Comparison of ENCODE assay signal across 8 cellular contexts in the genomic region with DNA sequence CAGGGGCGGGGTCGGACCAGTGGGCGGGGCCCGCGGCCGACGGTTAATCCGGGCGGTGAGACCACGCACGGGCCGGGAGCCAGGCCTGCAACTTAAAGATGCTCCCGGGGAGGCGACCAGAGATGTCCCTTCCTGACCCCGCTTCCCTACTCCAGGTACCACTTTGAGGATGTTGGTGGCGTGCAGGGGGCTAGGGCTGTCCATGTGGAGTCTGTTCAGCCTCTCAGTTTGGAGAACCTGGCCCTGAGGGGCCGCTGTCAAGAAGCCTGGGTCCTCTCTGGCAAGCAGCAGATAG. TPM values are rescaled to one million over a fixed set of nuclear protein-coding genes. Genes with fewer than 3 reads are reported as not detected.
DNase-seq lines count a peak whose midpoint lies in the region; ATAC-seq, FAIRE-seq and TF ChIP-seq lines count a peak whose summit lies in the region.

No MANE protein-coding gene starts in this region.

- dilution Hi-C loops in endothelial cell of umbilical vein (cut with MboI; ENCODE audit: extremely low pct_ligation_motif_present, low sequenced_read_pairs): no loop called here

- H3K27ac ChIP-seq in endothelial cell of umbilical vein (ENCODE audit: insufficient read depth, low read depth, low read length) (no peak overlapping the region), neutrophil (peak overlapping the region; percentile 82)

- in situ Hi-C loops in GM13976 (cut with MboI; ENCODE audit: low sequenced_read_pairs, unreplicated experiment): no loop called here

- no peaks in the 10 kb centered on the region for H3K9me1 ChIP-seq in endothelial cell of umbilical vein (replicated peaks; ENCODE audit: control insufficient read depth, extremely low read depth, insufficient read depth, low read length)

- peaks cover 4% of the 10 kb centered on the region for H3K79me2 ChIP-seq in endothelial cell of umbilical vein (ENCODE audit: control insufficient read depth, insufficient read depth, low read length)

- no peak for ATAC-seq in GM21786 (IDR thresholded peaks at IDR 0.05; ENCODE audit: unreplicated experiment)

- H3K4me2 ChIP-seq in endothelial cell of umbilical vein (ENCODE audit: insufficient read depth, low read length): peak overlapping the region; percentile 53

- POLR2A ChIA-PET in endothelial cell of umbilical vein (lab: Charles Lee): interaction anchor here (1.0 to 1.4 kb wide), 3 partner anchors 12 to 88 kb away, joined by 3 to 5 read pairs (median 3); partner anchors contain the start of genes CTC1 and KRABD2

- H3K4me3 ChIP-seq in endothelial cell of umbilical vein (replicated peaks in 1 of 3; ENCODE audit: insufficient read depth in 1 of 3, low read depth in 1 of 3, low read length in 3 of 3): peak overlapping the region; percentile 71 to 75 (median 74)
- peak overlapping the region; percentile 91 to 99 for H3K4me3 ChIP-seq in neutrophil (ENCODE audit: low read depth in 1 of 2, low read length in 1 of 2)

- H3K36me3 ChIP-seq in endothelial cell of umbilical vein (ENCODE audit: control insufficient read depth in 2 of 2, extremely low read depth in 1 of 2, insufficient read depth in 2 of 2, low read length in 2 of 2) (no peaks in the 10 kb centered on the region), neutrophil (no peaks in the 10 kb centered on the region)

- no peaks in the 10 kb centered on the region for H4K20me1 ChIP-seq in endothelial cell of umbilical vein (replicated peaks; ENCODE audit: control insufficient read depth, extremely low read depth, insufficient read depth, low read length)

- no peak for FAIRE-seq in endothelial cell of umbilical vein (lab: Jason Lieb, UNC)

- CTCF ChIA-PET in endothelial cell of umbilical vein (lab: Charles Lee): interaction anchor here (0.7 to 1.7 kb wide), 4 partner anchors 11 to 37 kb away, joined by 3 to 10 read pairs (median 4); no protein-coding TSS in a partner anchor

- BruUV-seq in endothelial cell of umbilical vein (replicated peaks; lab: Mats Ljungman, UMichigan): no TSS peak

- H3K27me3 ChIP-seq in endothelial cell of umbilical vein (ENCODE audit: control insufficient read depth in 2 of 2, insufficient read depth in 2 of 2, low read length in 2 of 2): no peaks in the 10 kb centered on the region
- no peaks in the 10 kb centered on the region for H3K27me3 ChIP-seq in neutrophil

- H3K4me1 ChIP-seq in endothelial cell of umbilical vein (ENCODE audit: control insufficient read depth, extremely low read depth, insufficient read depth, low read length): peaks cover 15% of the 10 kb centered on the region
- peaks cover 25 to 26% of the 10 kb centered on the region in 2 experiments for H3K4me1 ChIP-seq in neutrophil (ENCODE audit: control insufficient read depth in 1 of 2, insufficient read depth in 1 of 2, low read depth in 1 of 2, low read length in 1 of 2)

- peak overlapping the region; percentile 91 for H2AFZ ChIP-seq in endothelial cell of umbilical vein (ENCODE audit: low read depth, low read length)

- no peak for TF ChIP-seq POLR2A in endothelial cell of umbilical vein (IDR thresholded peaks at IDR 0.05; ENCODE audit: low read depth, low read length)

- TF ChIP-seq CTCF in endothelial cell of umbilical vein (IDR thresholded peaks at IDR 0.05; ENCODE audit: extremely low read depth in 1 of 2, insufficient read depth in 1 of 2, low read depth in 1 of 2, low read length in 2 of 2): no peak
- TF ChIP-seq CTCF in neutrophil (IDR thresholded peaks at IDR 0.05): no peak
- no peak for TF ChIP-seq CTCF in GM13976 (IDR thresholded peaks at IDR 0.05; ENCODE audit: borderline replicate concordance, control extremely low read depth, extremely low read depth, insufficient read depth, missing control alignments)

- intact Hi-C loops in endothelial cell of umbilical vein (cut with micrococcal nuclease): no loop called here

- peak; percentile 7 to 22 for DNase-seq in activated CD8-positive, alpha-beta memory T cell treated with anti-CD3 and anti-CD28 coated beads for 4 hours (ENCODE audit: low read depth in 2 of 2)
- DNase-seq in activated CD8-positive, alpha-beta memory T cell treated with anti-CD3 and anti-CD28 coated beads, Interleukin-2, amount 50 U/mL, for 48 hours: no peak
- DNase-seq in SHP77 treated with DMSO at 0.1 percent for 48 hours (lab: John Stamatoyannopoulos, UW) (peak; percentile 32), endothelial cell of umbilical vein (ENCODE audit: low read depth, low spot score) (no peak), GM13976 (ENCODE audit: low spot score) (no peak), GOT3 (lab: John Stamatoyannopoulos, UW) (no peak)

- H3K9me3 ChIP-seq in endothelial cell of umbilical vein (replicated peaks; ENCODE audit: control insufficient read depth, insufficient read depth, low read length): no peaks in the 10 kb centered on the region
- no peaks in the 10 kb centered on the region for H3K9me3 ChIP-seq in neutrophil

- H3K9ac ChIP-seq in endothelial cell of umbilical vein (replicated peaks; ENCODE audit: extremely low read depth, insufficient read depth, low read length): peak overlapping the region; percentile 80

TF ChIP-seq in endothelial cell of umbilical vein, 7 proteins besides CTCF, POLR2A, EP300 and RAD21:
- no peak for TF ChIP-seq EZH2 (IDR thresholded peaks at IDR 0.05; ENCODE audit: borderline replicate concordance, low read depth, low read length, severe bottlenecking)
- no peak for TF ChIP-seq JUN (IDR thresholded peaks at IDR 0.05; ENCODE audit: borderline replicate concordance, insufficient read depth, insufficient read length, low read depth)
- TF ChIP-seq GATA2 (IDR thresholded peaks at IDR 0.05; ENCODE audit: insufficient read depth, insufficient read length, low read depth, low read length): no peak
- no peak for TF ChIP-seq FOS (IDR thresholded peaks at IDR 0.05; ENCODE audit: borderline replicate concordance, insufficient read depth, low read length)
- TF ChIP-seq MAX (IDR thresholded peaks at IDR 0.05; ENCODE audit: insufficient read depth, insufficient read length): no peak
- TF ChIP-seq POLR2AphosphoS5 (IDR thresholded peaks at IDR 0.05; ENCODE audit: insufficient read depth, low read depth, low read length): no peak
- no peak for TF ChIP-seq MYC (IDR thresholded peaks at IDR 0.05; ENCODE audit: low read depth, low read length)

RNA-seq across cellular contexts. Expression of gene RANGRF, which starts 0.6 kb away (rescaled TPM):
- 36.5 and 36.8 TPM in 2 replicates for total RNA-seq in endothelial cell of umbilical vein
- 52.7 and 52.9 TPM in 2 replicates for polyA plus RNA-seq in endothelial cell of umbilical vein
- 60.6 and 61.9 TPM in 2 replicates for polyA plus RNA-seq in endothelial cell of umbilical vein (2011; cell fraction: cytosol; rRNA removed)
- polyA plus RNA-seq in endothelial cell of umbilical vein (2011; cell fraction: nucleus; rRNA removed): 40.6 and 41.6 TPM in 2 replicates
- 51.5 and 53.4 TPM in 2 replicates for polyA plus RNA-seq in endothelial cell of umbilical vein (2012)
- polyA minus RNA-seq in endothelial cell of umbilical vein: 17.8 and 22.0 TPM in 2 replicates
- polyA minus RNA-seq in endothelial cell of umbilical vein (2011; cell fraction: cytosol; rRNA and poly(A)+ RNA removed): 26.3 TPM
- polyA minus RNA-seq in endothelial cell of umbilical vein (2011; cell fraction: nucleus; rRNA and poly(A)+ RNA removed): 5.3 and 8.4 TPM in 2 replicates

RNA-seq across cellular contexts. Expression of gene SLC25A35, which starts 6.2 kb away (rescaled TPM):
- total RNA-seq in endothelial cell of umbilical vein: 7.7 and 9.4 TPM in 2 replicates
- polyA plus RNA-seq in endothelial cell of umbilical vein: 7.6 and 8.1 TPM in 2 replicates
- polyA plus RNA-seq in endothelial cell of umbilical vein (2011; cell fraction: cytosol; rRNA removed): 3.9 and 4.0 TPM in 2 replicates
- polyA plus RNA-seq in endothelial cell of umbilical vein (2011; cell fraction: nucleus; rRNA removed): 23.0 and 23.1 TPM in 2 replicates
- 6.2 and 6.4 TPM in 2 replicates for polyA plus RNA-seq in endothelial cell of umbilical vein (2012)
- polyA minus RNA-seq in endothelial cell of umbilical vein: 2.8 and 6.4 TPM in 2 replicates
- polyA minus RNA-seq in endothelial cell of umbilical vein (2011; cell fraction: cytosol; rRNA and poly(A)+ RNA removed): 2.2 TPM
- polyA minus RNA-seq in endothelial cell of umbilical vein (2011; cell fraction: nucleus; rRNA and poly(A)+ RNA removed): 4.8 and 7.8 TPM in 2 replicates

RNA-seq across cellular contexts. Expression of gene ARHGEF15, which starts 21.0 kb away (rescaled TPM):
- total RNA-seq in endothelial cell of umbilical vein: 78.6 and 108 TPM in 2 replicates
- 119 and 355 TPM in 2 replicates for polyA plus RNA-seq in endothelial cell of umbilical vein
- 70.1 and 83.6 TPM in 2 replicates for polyA plus RNA-seq in endothelial cell of umbilical vein (2011; cell fraction: cytosol; rRNA removed)
- 116 and 181 TPM in 2 replicates for polyA plus RNA-seq in endothelial cell of umbilical vein (2011; cell fraction: nucleus; rRNA removed)
- polyA plus RNA-seq in endothelial cell of umbilical vein (2012): 56.7 and 63.8 TPM in 2 replicates
- 43.0 and 51.1 TPM in 2 replicates for polyA minus RNA-seq in endothelial cell of umbilical vein
- polyA minus RNA-seq in endothelial cell of umbilical vein (2011; cell fraction: cytosol; rRNA and poly(A)+ RNA removed): not detected
- 35.5 and 37.5 TPM in 2 replicates for polyA minus RNA-seq in endothelial cell of umbilical vein (2011; cell fraction: nucleus; rRNA and poly(A)+ RNA removed)

RNA-seq across cellular contexts. Expression of gene PFAS, which starts 40.0 kb away (rescaled TPM):
- 84.1 and 108 TPM in 2 replicates for total RNA-seq in endothelial cell of umbilical vein
- 31.4 and 34.1 TPM in 2 replicates for polyA plus RNA-seq in endothelial cell of umbilical vein
- polyA plus RNA-seq in endothelial cell of umbilical vein (2011; cell fraction: cytosol; rRNA removed): 21.0 and 21.9 TPM in 2 replicates
- polyA plus RNA-seq in endothelial cell of umbilical vein (2011; cell fraction: nucleus; rRNA removed): 155 and 168 TPM in 2 replicates
- 40.9 and 65.9 TPM in 2 replicates for polyA plus RNA-seq in endothelial cell of umbilical vein (2012)
- polyA minus RNA-seq in endothelial cell of umbilical vein: 113 and 126 TPM in 2 replicates
- 63.9 TPM for polyA minus RNA-seq in endothelial cell of umbilical vein (2011; cell fraction: cytosol; rRNA and poly(A)+ RNA removed)
- polyA minus RNA-seq in endothelial cell of umbilical vein (2011; cell fraction: nucleus; rRNA and poly(A)+ RNA removed): 64.9 and 69.7 TPM in 2 replicates

RNA-seq across cellular contexts. Expression of gene CTC1, which starts 41.2 kb away (rescaled TPM):
- total RNA-seq in endothelial cell of umbilical vein: 49.9 and 53.2 TPM in 2 replicates
- 36.3 and 38.3 TPM in 2 replicates for polyA plus RNA-seq in endothelial cell of umbilical vein
- polyA plus RNA-seq in endothelial cell of umbilical vein (2011; cell fraction: cytosol; rRNA removed): 16.1 and 20.2 TPM in 2 replicates
- polyA plus RNA-seq in endothelial cell of umbilical vein (2011; cell fraction: nucleus; rRNA removed): 193 and 243 TPM in 2 replicates
- 19.8 and 23.3 TPM in 2 replicates for polyA plus RNA-seq in endothelial cell of umbilical vein (2012)
- polyA minus RNA-seq in endothelial cell of umbilical vein: 32.1 and 64.0 TPM in 2 replicates
- polyA minus RNA-seq in endothelial cell of umbilical vein (2011; cell fraction: cytosol; rRNA and poly(A)+ RNA removed): 7.5 TPM
- polyA minus RNA-seq in endothelial cell of umbilical vein (2011; cell fraction: nucleus; rRNA and poly(A)+ RNA removed): 59.5 and 74.4 TPM in 2 replicates

Comparison
In these comparisons a context has a peak if more than half of its experiments do, and no peak if none do; other contexts are left out.
1. DNase-seq: peak in activated CD8-positive, alpha-beta memory T cell treated with anti-CD3 and anti-CD28 coated beads for 4 hours (2 of 2) and SHP77 treated with DMSO at 0.1 percent for 48 hours (single experiment); none in activated CD8-positive, alpha-beta memory T cell treated with anti-CD3 and anti-CD28 coated beads, Interleukin-2, amount 50 U/mL, for 48 hours (single experiment), endothelial cell of umbilical vein (single experiment), GM13976 (single experiment) and GOT3 (single experiment).